In genomic region chr4:104976258-104976657, GRCh38 we compare ENCODE assay signal across 23 cellular contexts.
DNase-seq lines count a peak whose midpoint lies in the region; ATAC-seq and TF ChIP-seq lines count a peak whose summit lies in the region.
"Had no signal": no experiment of that assay in that cellular context is flagged by ENCODE, and none has a peak within 500 bp of the region (broad histone marks: within the 10 kb centered on the region; RNA-seq: fewer than 3 reads in every experiment).

No MANE protein-coding gene starts in this region.

- peak; percentile 59 for ATAC-seq in GM18907 (IDR thresholded peaks at IDR 0.05; ENCODE audit: unreplicated experiment)
- ATAC-seq in HG02588 (IDR thresholded peaks at IDR 0.05; ENCODE audit: unreplicated experiment): peak; percentile 76
- no peak for ATAC-seq in upper lobe of left lung (ENCODE audit: low FRiP score in 2 of 2)
- ATAC-seq in esophagus mucosa: no peak
- no peak for ATAC-seq in right cardiac atrium
- ATAC-seq: lower lobe of right lung; Panc1; stimulated activated naive B cell treated with anti-CD40 and anti-IgM and Interleukin-4, amounts not matched to agents 10 μg/mL and 1 μg/mL and 100 μg/mL, for 72 hours; T-helper 17 cell had no signal

- WGBS in upper lobe of left lung, 2 donors: 81 to 92% methylated on average over 2 of the region's 2 CpGs
- whole genome bisulfite sequencing in right cardiac atrium: 80% methylated on average over 2 of the region's 2 CpGs

- no peak for TF ChIP-seq EP300 in upper lobe of left lung (IDR thresholded peaks at IDR 0.05)

- H3K27ac ChIP-seq in neutrophil (peak overlapping the region; percentile 52), upper lobe of left lung (no peak overlapping the region), right cardiac atrium (ENCODE audit: low read length) (no peak overlapping the region)
- H3K27ac ChIP-seq: lower lobe of right lung, neural progenitor cell, SJSA1, testis had no signal

- H3K4me1 ChIP-seq in neutrophil (ENCODE audit: control insufficient read depth in 1 of 2, insufficient read depth in 1 of 2, low read depth in 1 of 2, low read length in 1 of 2) (peaks cover 8 to 9% of the 10 kb centered on the region in 2 experiments), upper lobe of left lung (no peaks in the 10 kb centered on the region), right cardiac atrium (ENCODE audit: control insufficient read depth, insufficient read depth, low read length) (no peaks in the 10 kb centered on the region)
- H3K4me1 ChIP-seq: lower lobe of right lung, neural progenitor cell, SJSA1, testis had no signal

- intact Hi-C loops in right cardiac atrium (cut with DNase I): no loop called here

- H3K9me3 ChIP-seq in neutrophil: no peaks in the 10 kb centered on the region
- no peaks in the 10 kb centered on the region for H3K9me3 ChIP-seq in upper lobe of left lung
- no peaks in the 10 kb centered on the region for H3K9me3 ChIP-seq in right cardiac atrium (ENCODE audit: control insufficient read depth, low read length)
- H3K9me3 ChIP-seq: lower lobe of right lung, SJSA1, testis had no signal

- DNase-seq in NB4 (ENCODE audit: low read depth) (peak; percentile 6), upper lobe of left lung (no peak), right cardiac atrium (no peak)
- DNase-seq: activated B cell treated with CpG ODN at 0.5 μM for 24 hours; activated CD4-positive, alpha-beta T cell treated with anti-CD3 and anti-CD28 coated beads, Interleukin-2, amount 50 U/mL, for 48 hours; anterior cingulate cortex; CD8-positive, alpha-beta memory T cell; DMS53; IMR-90; lower lobe of right lung; NCI-H187; NCI-H226; NCI-H82; stimulated activated naive B cell treated with anti-CD40 and anti-IgM and Interleukin-4, amounts not matched to agents 10 μg/mL and 1 μg/mL and 100 μg/mL, for 72 hours; T-helper 17 cell; testis had no signal

- H3K27me3 ChIP-seq in neutrophil: no peaks in the 10 kb centered on the region
- H3K27me3 ChIP-seq in upper lobe of left lung: no peaks in the 10 kb centered on the region
- no peaks in the 10 kb centered on the region for H3K27me3 ChIP-seq in right cardiac atrium (ENCODE audit: control insufficient read depth, insufficient read depth)
- H3K27me3 ChIP-seq: neural progenitor cell, SJSA1, testis had no signal

- TF ChIP-seq CTCF in NB4 (IDR thresholded peaks at IDR 0.05; ENCODE audit: low read depth, low read length): no peak
- no peak for TF ChIP-seq CTCF in neutrophil (IDR thresholded peaks at IDR 0.05)
- TF ChIP-seq CTCF in upper lobe of left lung (IDR thresholded peaks at IDR 0.05): no peak

- H3K4me3 ChIP-seq in NB4 (ENCODE audit: low read depth, low read length): no peak overlapping the region
- H3K4me3 ChIP-seq in neutrophil (ENCODE audit: low read depth in 1 of 2, low read length in 1 of 2): no peak overlapping the region
- no peak overlapping the region for H3K4me3 ChIP-seq in upper lobe of left lung
- no peak overlapping the region for H3K4me3 ChIP-seq in right cardiac atrium (ENCODE audit: low read length)
- H3K4me3 ChIP-seq: lower lobe of right lung, neural progenitor cell, SJSA1, testis had no signal

- H3K36me3 ChIP-seq in neutrophil (no peaks in the 10 kb centered on the region), upper lobe of left lung (no peaks in the 10 kb centered on the region)
- H3K36me3 ChIP-seq: lower lobe of right lung, neural progenitor cell, SJSA1 had no signal

- TF ChIP-seq POLR2A in NB4 (IDR thresholded peaks at IDR 0.05; ENCODE audit: extremely low read depth, insufficient read length): no peak
- TF ChIP-seq POLR2A in upper lobe of left lung (IDR thresholded peaks at IDR 0.05): no peak

Comparison
In these comparisons a context has a peak if more than half of its experiments do, and no peak if none do; other contexts are left out.
1. ATAC-seq: peak in GM18907 (single experiment) and HG02588 (single experiment); none in upper lobe of left lung (0 of 2), esophagus mucosa (single experiment) and right cardiac atrium (0 of 2).